Comparison of ENCODE assay signal across 33 cellular contexts in the genomic region with DNA sequence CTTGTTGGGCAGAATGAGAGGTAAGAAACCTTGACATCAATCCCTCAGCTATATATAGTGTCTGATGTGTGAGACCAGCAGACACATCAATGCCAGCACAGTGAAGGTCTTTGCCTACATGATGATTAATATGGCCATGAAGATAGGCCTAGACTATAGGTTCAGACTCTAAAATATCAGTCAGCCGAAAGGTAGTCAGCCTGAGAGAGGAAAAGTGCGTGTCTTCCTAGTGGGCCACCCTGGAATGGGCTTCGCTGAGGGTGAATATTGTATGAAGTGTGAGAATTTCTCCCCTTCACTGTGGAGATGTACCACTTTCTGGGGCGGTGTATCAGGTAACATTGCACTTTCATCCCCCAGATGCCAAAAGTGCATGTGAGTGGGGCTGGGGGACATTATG. TPM values are rescaled to one million over a fixed set of nuclear protein-coding genes. Genes with fewer than 3 reads are reported as not detected.
A peak's percentile ranks its signal among the peaks of the same experiment; 100 is the strongest.
DNase-seq lines count a peak whose midpoint lies in the region; ATAC-seq and TF ChIP-seq lines count a peak whose summit lies in the region.
"Had no signal": no experiment of that assay in that cellular context is flagged by ENCODE, and none has a peak within 500 bp of the region (broad histone marks: within the 10 kb centered on the region; RNA-seq: fewer than 3 reads in every experiment).

No MANE protein-coding gene starts in this region.

- H3K36me3 Mint-ChIP-seq in activated CD8-positive, alpha-beta memory T cell treated with anti-CD3 and anti-CD28 coated beads, Interleukin-2, amount 10 ng/mL, durations not matched to agents 7 days and 5 days, result no peaks in the 10 kb centered on the region
- H3K36me3 Mint-ChIP-seq: CD14-positive monocyte; CD4-positive, alpha-beta memory T cell; CD4-positive, CD25-positive, alpha-beta regulatory T cell; CD8-positive, alpha-beta memory T cell; CD8-positive, alpha-beta T cell had no signal

- WGBS in esophagus muscularis mucosa, result 96% methylated on average over 3 of the region's 4 CpGs
- WGBS in lung, 2 donors, result 95 to 96% methylated on average over 4 of the region's 4 CpGs
- WGBS in mesendoderm (ENCODE audit: extremely low coverage, insufficient coverage, low lambda C conversion rate), result no CpG with 5 or more reads among the region's 4 CpGs

- H4K5ac ChIP-seq in mesendoderm (ENCODE audit: low read length), result no peak overlapping the region

- CTCF ChIA-PET in activated CD8-positive, alpha-beta memory T cell treated with anti-CD3 and anti-CD28 coated beads, Interleukin-2, amount 10 ng/mL, durations not matched to agents 7 days and 5 days (lab: Charles Lee), result no interaction called here

- no peak overlapping the region for H3K4me3 Mint-ChIP-seq in activated CD8-positive, alpha-beta memory T cell treated with anti-CD3 and anti-CD28 coated beads, Interleukin-2, amount 10 ng/mL, durations not matched to agents 7 days and 5 days
- H3K4me3 Mint-ChIP-seq: B cell; CD14-positive monocyte; CD4-positive, alpha-beta memory T cell; CD4-positive, alpha-beta T cell; CD4-positive, CD25-positive, alpha-beta regulatory T cell; CD8-positive, alpha-beta memory T cell; CD8-positive, alpha-beta T cell had no signal

- no peak overlapping the region for H3K4me3 ChIP-seq in esophagus muscularis mucosa
- H3K4me3 ChIP-seq in lung, result no peak overlapping the region
- no peak overlapping the region for H3K4me3 ChIP-seq in mesendoderm (ENCODE audit: low read length)
- H3K4me3 ChIP-seq: A549; BLaER1; BLaER1 treated with 17β-estradiol and CSF1 and Interleukin-3, amounts not matched to agents 10 nM and 100 nM had no signal

- H3K79me1 ChIP-seq in mesendoderm (ENCODE audit: low read length), result no peaks in the 10 kb centered on the region

- TF ChIP-seq EP300 in esophagus muscularis mucosa (IDR thresholded peaks at IDR 0.05), result no peak

- H2AK5ac ChIP-seq in mesendoderm (ENCODE audit: low read length), result no peak overlapping the region

- no peaks in the 10 kb centered on the region for H3K27me3 ChIP-seq in esophagus muscularis mucosa
- no peaks in the 10 kb centered on the region for H3K27me3 ChIP-seq in lung (ENCODE audit: control insufficient read depth, insufficient read depth)
- H3K27me3 ChIP-seq in mesendoderm (ENCODE audit: insufficient read depth, low read length, poor library complexity), result no peaks in the 10 kb centered on the region
- H3K27me3 ChIP-seq: BE2C; BLaER1; BLaER1 treated with 17β-estradiol and CSF1 and Interleukin-3, amounts not matched to agents 10 nM and 100 nM had no signal

- DNase-seq in activated CD8-positive, alpha-beta memory T cell treated with anti-CD3 and anti-CD28 coated beads, Interleukin-2, amount 10 ng/mL, durations not matched to agents 7 days and 5 days, result peak; percentile 25
- DNase-seq in activated CD8-positive, alpha-beta memory T cell treated with anti-CD3 and anti-CD28 coated beads for 24 hours, result no peak
- peak; percentile 83 for DNase-seq in esophagus muscularis mucosa (ENCODE audit: extremely low spot score)
- DNase-seq in lung (ENCODE audit: low spot score), result peak; percentile 11
- no peak for DNase-seq in NOMO-1 (lab: John Stamatoyannopoulos, UW; ENCODE audit: unreplicated experiment in 2 of 2)
- DNase-seq in mesendoderm, result no peak
- DNase-seq: 8988T; ACHN; AML-193; BE2C; Caco-2; Calu3; CD4-positive, alpha-beta memory T cell; CD4-positive, alpha-beta T cell; CD4-positive, CD25-positive, alpha-beta regulatory T cell; CD8-positive, alpha-beta memory T cell; CD8-positive, alpha-beta T cell; COR-L47; DMS 273 treated with DMSO at 0.1 percent for 48 hours; DMS153; DMS53; DMS79; DMS79 treated with DMSO at 0.1 percent for 48 hours; DND-41; EL had no signal

- H2BK5ac ChIP-seq in mesendoderm (ENCODE audit: low read length), result no peak overlapping the region

- H3K36me3 ChIP-seq in esophagus muscularis mucosa (no peaks in the 10 kb centered on the region), lung (ENCODE audit: control insufficient read depth in 2 of 2, insufficient read depth in 2 of 2, low read length in 2 of 2) (no peaks in the 10 kb centered on the region), mesendoderm (ENCODE audit: control insufficient read depth, insufficient read depth, low read length) (no peaks in the 10 kb centered on the region)
- H3K36me3 ChIP-seq: BE2C; BLaER1; BLaER1 treated with 17β-estradiol and CSF1 and Interleukin-3, amounts not matched to agents 10 nM and 100 nM had no signal

- H2BK15ac ChIP-seq in mesendoderm (replicated peaks; ENCODE audit: low read depth), result no peak overlapping the region

- no peak for TF ChIP-seq POLR2A in esophagus muscularis mucosa (IDR thresholded peaks at IDR 0.05; ENCODE audit: low read depth)

- no peak overlapping the region for H3K18ac ChIP-seq in mesendoderm (ENCODE audit: low read length)

- TF ChIP-seq CTCF in esophagus muscularis mucosa (IDR thresholded peaks at IDR 0.05) (no peak), lung (IDR thresholded peaks at IDR 0.05; ENCODE audit: control extremely low read depth, extremely low read depth) (no peak)

- no peak overlapping the region for H2BK120ac ChIP-seq in mesendoderm (ENCODE audit: low read depth, low read length)

- no peak overlapping the region for H3K23ac ChIP-seq in mesendoderm (ENCODE audit: low read length)

- H3K56ac ChIP-seq in mesendoderm (ENCODE audit: low read length), result no peak overlapping the region

- H3K27me3 Mint-ChIP-seq in activated CD8-positive, alpha-beta memory T cell treated with anti-CD3 and anti-CD28 coated beads, Interleukin-2, amount 10 ng/mL, durations not matched to agents 7 days and 5 days, result peaks cover 16% of the 10 kb centered on the region
- H3K27me3 Mint-ChIP-seq: CD4-positive, alpha-beta T cell had no signal

- no peak overlapping the region for H3K27ac ChIP-seq in esophagus muscularis mucosa (replicated peaks in 1 of 4)
- H3K27ac ChIP-seq in lung (ENCODE audit: low read depth in 1 of 2, low read length in 1 of 2), result no peak overlapping the region
- no peak overlapping the region for H3K27ac ChIP-seq in mesendoderm (ENCODE audit: low read depth, low read length)
- H3K27ac ChIP-seq: 22Rv1; A549; BLaER1; BLaER1 treated with 17β-estradiol and CSF1 and Interleukin-3, amounts not matched to agents 10 nM and 100 nM; C4-2B had no signal

- H3K4me1 Mint-ChIP-seq in activated CD8-positive, alpha-beta memory T cell treated with anti-CD3 and anti-CD28 coated beads, Interleukin-2, amount 10 ng/mL, durations not matched to agents 7 days and 5 days, result no peaks in the 10 kb centered on the region
- H3K4me1 Mint-ChIP-seq: B cell; CD14-positive monocyte; CD4-positive, alpha-beta memory T cell; CD4-positive, CD25-positive, alpha-beta regulatory T cell; CD8-positive, alpha-beta memory T cell had no signal

- H4K8ac ChIP-seq in mesendoderm (ENCODE audit: low read depth, low read length), result no peak overlapping the region

- H3K4me1 ChIP-seq in esophagus muscularis mucosa (no peaks in the 10 kb centered on the region), lung (ENCODE audit: control insufficient read depth in 2 of 2, insufficient read depth in 2 of 2, low read length in 2 of 2) (no peaks in the 10 kb centered on the region), mesendoderm (ENCODE audit: control insufficient read depth, low read depth, low read length) (no peaks in the 10 kb centered on the region)
- H3K4me1 ChIP-seq: A549; BE2C; BLaER1; BLaER1 treated with 17β-estradiol and CSF1 and Interleukin-3, amounts not matched to agents 10 nM and 100 nM; Caco-2 had no signal

- ATAC-seq in activated CD8-positive, alpha-beta memory T cell treated with anti-CD3 and anti-CD28 coated beads, Interleukin-2, amount 10 ng/mL, durations not matched to agents 7 days and 5 days, result no peak
- ATAC-seq in lung (ENCODE audit: insufficient read depth, low FRiP score), result no peak
- ATAC-seq: A549; CD8-positive, alpha-beta T cell had no signal

- H3K4me2 ChIP-seq in mesendoderm (ENCODE audit: low read length), result no peak overlapping the region
- H3K4me2 ChIP-seq: A549; BLaER1; BLaER1 treated with 17β-estradiol and CSF1 and Interleukin-3, amounts not matched to agents 10 nM and 100 nM had no signal

- no peaks in the 10 kb centered on the region for H3K9me3 Mint-ChIP-seq in activated CD8-positive, alpha-beta memory T cell treated with anti-CD3 and anti-CD28 coated beads, Interleukin-2, amount 10 ng/mL, durations not matched to agents 7 days and 5 days (ENCODE audit: low read depth)
- H3K9me3 Mint-ChIP-seq: CD4-positive, alpha-beta T cell; CD8-positive, alpha-beta memory T cell; CD8-positive, alpha-beta T cell had no signal

- H3K9me3 ChIP-seq in esophagus muscularis mucosa (no peaks in the 10 kb centered on the region), lung (ENCODE audit: control insufficient read depth in 2 of 2, insufficient read depth in 1 of 2, low read length in 1 of 2) (no peaks in the 10 kb centered on the region)
- H3K9me3 ChIP-seq: A549; BE2C; BLaER1; BLaER1 treated with 17β-estradiol and CSF1 and Interleukin-3, amounts not matched to agents 10 nM and 100 nM; Caco-2 had no signal

- intact Hi-C loops in esophagus muscularis mucosa (cut with DNase I), result no loop called here

- no peak overlapping the region for H3K9ac ChIP-seq in mesendoderm (ENCODE audit: low read length)
- H3K9ac ChIP-seq: BLaER1; BLaER1 treated with 17β-estradiol and CSF1 and Interleukin-3, amounts not matched to agents 10 nM and 100 nM had no signal

- H3K79me2 ChIP-seq in mesendoderm (ENCODE audit: control insufficient read depth, insufficient read depth, low read length), result no peaks in the 10 kb centered on the region

- H3K27ac Mint-ChIP-seq in activated CD8-positive, alpha-beta memory T cell treated with anti-CD3 and anti-CD28 coated beads, Interleukin-2, amount 10 ng/mL, durations not matched to agents 7 days and 5 days, result no peak overlapping the region
- H3K27ac Mint-ChIP-seq: B cell; CD14-positive monocyte; CD4-positive, alpha-beta memory T cell; CD4-positive, alpha-beta T cell; CD4-positive, CD25-positive, alpha-beta regulatory T cell; CD8-positive, alpha-beta memory T cell; CD8-positive, alpha-beta T cell had no signal

- H3K4ac ChIP-seq in mesendoderm (ENCODE audit: low read depth, low read length), result no peak overlapping the region

RNA-seq across cellular contexts. Expression of gene EPHB1, which starts 33.0 kb away (rescaled TPM):
- total RNA-seq in activated CD8-positive, alpha-beta memory T cell treated with anti-CD3 and anti-CD28 coated beads, Interleukin-2, amount 10 ng/mL, durations not matched to agents 7 days and 5 days, result 1 to 10 TPM in 1 of 2 experiments, under 1 TPM in 1; 0.35 to 2.2 TPM
- total RNA-seq in esophagus muscularis mucosa (1 to 10 TPM in 3 of 4 donors, under 1 TPM in 1; under 0.01 to 6.1 (median 2.8) TPM), lung (1 to 10 TPM; 2.1 to 6.3 TPM)
- 1 to 10 TPM in 1 of 2 donors, under 1 TPM in 1; 0.30 to 2.0 TPM for polyA plus RNA-seq in lung
- 2.8 TPM for polyA plus RNA-seq in mesendoderm (2013, experiment 1 of 2)
- 2.8 TPM for polyA plus RNA-seq in mesendoderm (2013, experiment 2 of 2)
- total RNA-seq: A172; B cell; CD8-positive, alpha-beta memory T cell; CD8-positive, alpha-beta T cell had no signal

Comparison
In these comparisons a context has a peak if more than half of its experiments do, and no peak if none do; other contexts are left out.
1. DNase-seq: peak in activated CD8-positive, alpha-beta memory T cell treated with anti-CD3 and anti-CD28 coated beads, Interleukin-2, amount 10 ng/mL, durations not matched to agents 7 days and 5 days (single experiment), esophagus muscularis mucosa (single experiment) and lung (single experiment); none in activated CD8-positive, alpha-beta memory T cell treated with anti-CD3 and anti-CD28 coated beads for 24 hours (single experiment), NOMO-1 (0 of 2) and mesendoderm (single experiment).